In the genomic region with DNA sequence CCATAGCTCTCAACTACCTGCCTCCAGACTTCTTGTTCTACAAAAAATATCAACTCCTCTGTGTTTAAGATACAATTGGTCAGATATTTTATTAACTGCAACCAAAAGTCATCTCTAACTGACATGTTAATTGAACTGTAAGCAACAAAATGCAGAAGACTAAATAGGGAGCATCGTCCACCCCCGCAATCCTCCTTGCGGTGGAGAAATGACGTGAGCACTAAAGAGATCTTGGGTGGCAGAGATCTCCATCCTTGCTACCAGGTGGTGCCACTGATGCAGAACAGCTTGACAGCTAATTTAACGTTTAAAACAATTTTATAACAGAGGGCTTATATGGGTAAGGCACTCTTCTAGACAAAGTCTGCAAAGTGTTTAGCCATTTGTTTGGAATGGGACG, we compare ENCODE assay signal across 15 cellular contexts.
A peak's percentile ranks its signal among the peaks of the same experiment; 100 is the strongest.
DNase-seq lines count a peak whose midpoint lies in the region; ATAC-seq and TF ChIP-seq lines count a peak whose summit lies in the region.
"Had no signal": no experiment of that assay in that cellular context is flagged by ENCODE, and none has a peak within 500 bp of the region (broad histone marks: within the 10 kb centered on the region; RNA-seq: fewer than 3 reads in every experiment).

No MANE protein-coding gene starts in this region.

- no peaks in the 10 kb centered on the region; the same call in 1 of the 2 replicates for H3K36me3 ChIP-seq in GM06990 (ENCODE audit: control insufficient read depth, insufficient read depth, low read length)
- H3K36me3 ChIP-seq: tibial nerve had no signal

- intact Hi-C loops in natural killer cell (cut with micrococcal nuclease) = no loop called here

- H3K27ac Mint-ChIP-seq in natural killer cell = no peak overlapping the region

- DNase-seq in GM06990 (ENCODE audit: extremely low read depth, insufficient read length) (peak; percentile 48), left lobe of liver (ENCODE audit: low spot score) (no peak), kidney glomerular epithelial cell (lab: John Stamatoyannopoulos, UW) (no peak), natural killer cell (no peak), D341Med (ENCODE audit: low spot score) (no peak)
- DNase-seq: activated CD4-positive, CD25-positive, alpha-beta regulatory T cell; activated CD8-positive, alpha-beta memory T cell treated with anti-CD3 and anti-CD28 coated beads, Interleukin-2, amount 50 U/mL, for 48 hours; cerebellar nuclear complex; head of caudate nucleus; stimulated activated CD4-positive, alpha-beta T cell treated with anti-CD3 and anti-CD28 coated beads, Interleukin-15, amount 100 ng/mL, for 24 hours had no signal

- no peaks in the 10 kb centered on the region for H3K9me3 Mint-ChIP-seq in natural killer cell

- no peak overlapping the region for H3K4me3 Mint-ChIP-seq in natural killer cell

- no peak for TF ChIP-seq CTCF in GM06990 (IDR thresholded peaks at IDR 0.05; ENCODE audit: insufficient read depth, low read length, poor library complexity, severe bottlenecking)
- no peak for TF ChIP-seq CTCF in natural killer cell (IDR thresholded peaks at IDR 0.05)

- H3K27me3 Mint-ChIP-seq in natural killer cell (ENCODE audit: low read depth in 2 of 2) = no peaks in the 10 kb centered on the region

- no peaks in the 10 kb centered on the region for H3K36me3 Mint-ChIP-seq in natural killer cell

- H3K27me3 ChIP-seq in GM06990 (replicated peaks; ENCODE audit: control insufficient read depth, insufficient read depth, low read length) = no peaks in the 10 kb centered on the region
- H3K27me3 ChIP-seq: tibial nerve had no signal

- peak; percentile 57 for ATAC-seq in GM19397 (IDR thresholded peaks at IDR 0.05; ENCODE audit: unreplicated experiment)
- ATAC-seq in HG02798 (IDR thresholded peaks at IDR 0.05; ENCODE audit: poor library complexity, unreplicated experiment) = peak; percentile 55
- peak; percentile 50 for ATAC-seq in HG03460 (IDR thresholded peaks at IDR 0.05; ENCODE audit: unreplicated experiment)
- no peak for ATAC-seq in left lobe of liver
- ATAC-seq in natural killer cell = no peak

- H3K4me1 Mint-ChIP-seq in natural killer cell = no peaks in the 10 kb centered on the region

- no peak overlapping the region for H3K4me3 ChIP-seq in GM06990 (replicated peaks; ENCODE audit: low read depth, low read length)
- H3K4me3 ChIP-seq: SK-N-MC, tibial nerve had no signal

Comparison
In these comparisons a context has a peak if more than half of its experiments do, and no peak if none do; other contexts are left out.
1. ATAC-seq: peak in GM19397 (single experiment), HG02798 (single experiment) and HG03460 (single experiment); none in left lobe of liver (single experiment) and natural killer cell (0 of 3).